Comparison of ENCODE assay signal across 18 cellular contexts in genomic region chr4:3720461-3720860, GRCh38. TPM values are rescaled to one million over a fixed set of nuclear protein-coding genes. Genes with fewer than 3 reads are reported as not detected.
"Had no signal": no experiment of that assay in that cellular context is flagged by ENCODE, and none has a peak within 500 bp of the region (broad histone marks: within the 10 kb centered on the region; RNA-seq: fewer than 3 reads in every experiment).

No MANE protein-coding gene starts in this region.

- H3K4me1 Mint-ChIP-seq: activated naive CD4-positive, alpha-beta T cell treated with anti-CD3 and anti-CD28 coated beads, Interleukin-2, amount 50 U/mL, for 24 hours had no signal

- H3K27ac ChIP-seq: adrenal gland, gastrocnemius medialis, lower lobe of right lung, skin epidermis had no signal

- H3K27ac Mint-ChIP-seq: activated CD4-positive, alpha-beta memory T cell treated with anti-CD3 and anti-CD28 coated beads, Interleukin-2, amount 10 ng/mL, durations not matched to agents 7 days and 5 days; activated naive CD4-positive, alpha-beta T cell treated with anti-CD3 and anti-CD28 coated beads, Interleukin-2, amount 50 U/mL, for 24 hours; activated T-cell treated with anti-CD3 and anti-CD28 coated beads, Interleukin-2, amount 50 U/mL, for 24 hours; mesothelial cell of epicardium; WTC11 had no signal

- H3K36me3 Mint-ChIP-seq: activated naive CD4-positive, alpha-beta T cell treated with anti-CD3 and anti-CD28 coated beads, Interleukin-2, amount 50 U/mL, for 24 hours had no signal

- DNase-seq: activated CD4-positive, alpha-beta memory T cell treated with anti-CD3 and anti-CD28 coated beads, Interleukin-2, amount 10 ng/mL, durations not matched to agents 7 days and 5 days; activated CD4-positive, alpha-beta T cell treated with anti-CD3 and anti-CD28 coated beads for 4 hours; activated effector memory CD4-positive, alpha-beta T cell treated with Interleukin-2 at 50 U/mL for 16 hours; activated T-cell treated with anti-CD3 and anti-CD28 coated beads, Interleukin-2, amount 50 U/mL, for 24 hours; adrenal gland; dorsolateral prefrontal cortex; erythroblast; gastrocnemius medialis; left colon; lower lobe of right lung; stimulated activated CD4-positive, alpha-beta T cell treated with anti-CD3 and anti-CD28 coated beads, Interleukin-15, amount 100 ng/mL, for 24 hours; stimulated activated CD4-positive, alpha-beta T cell treated with anti-CD3 and anti-CD28 coated beads, Interleukin-4, amount 100 ng/mL, for 1 hour; stimulated activated naive CD4-positive, alpha-beta T cell; trophoblast cell had no signal

- H3K9me3 Mint-ChIP-seq: activated naive CD4-positive, alpha-beta T cell treated with anti-CD3 and anti-CD28 coated beads, Interleukin-2, amount 50 U/mL, for 24 hours had no signal

- H3K4me3 Mint-ChIP-seq: activated CD4-positive, alpha-beta memory T cell treated with anti-CD3 and anti-CD28 coated beads, Interleukin-2, amount 10 ng/mL, durations not matched to agents 7 days and 5 days; activated naive CD4-positive, alpha-beta T cell treated with anti-CD3 and anti-CD28 coated beads, Interleukin-2, amount 50 U/mL, for 24 hours; activated T-cell treated with anti-CD3 and anti-CD28 coated beads, Interleukin-2, amount 50 U/mL, for 24 hours; mesothelial cell of epicardium; WTC11 had no signal

RNA-seq across cellular contexts. Expression of gene ADRA2C, which starts 45.7 kb away (rescaled TPM):
- total RNA-seq: activated CD4-positive, alpha-beta memory T cell treated with anti-CD3 and anti-CD28 coated beads, Interleukin-2, amount 10 ng/mL, durations not matched to agents 7 days and 5 days had no signal
